In genomic region chr11:20417771-20418170, GRCh38 we compare ENCODE assay signal across 17 cellular contexts. TPM values are rescaled to one million over a fixed set of nuclear protein-coding genes. Genes with fewer than 3 reads are reported as not detected.
DNase-seq lines count a peak whose midpoint lies in the region; ATAC-seq lines count a peak whose summit lies in the region.
"Had no signal": no experiment of that assay in that cellular context is flagged by ENCODE, and none has a peak within 500 bp of the region (broad histone marks: within the 10 kb centered on the region; RNA-seq: fewer than 3 reads in every experiment).

No MANE protein-coding gene starts in this region.

- no peak for DNase-seq in activated CD4-positive, alpha-beta T cell treated with anti-CD3 and anti-CD28 coated beads, Interleukin-2, amount 10 ng/mL, durations not matched to agents 24 days and 14 days
- no peak for DNase-seq in activated CD4-positive, alpha-beta T cell treated with anti-CD3 and anti-CD28 coated beads for 48 hours
- DNase-seq in NCI-H82 treated with DMSO at 0.1 percent for 48 hours (lab: John Stamatoyannopoulos, UW; ENCODE audit: unreplicated experiment), result peak; percentile 23
- DNase-seq in activated T-helper 2 cell treated with anti-CD3 and anti-CD28 coated beads, Interferon-gamma antibody, Interleukin-2, Interleukin-4, amounts not matched to agents 10 μg/mL and 5 μg/mL and 100 μg/mL, durations not matched to agents 14 hours and 24 hours and 36 hours (ENCODE audit: low spot score), result no peak
- DNase-seq in stimulated activated effector memory CD8-positive, alpha-beta T cell treated with anti-CD3 and anti-CD28 coated beads, Interleukin-12 subunit alpha, Interleukin-12 subunit beta, amount 100 ng/mL, for 72 hours (ENCODE audit: low spot score in 2 of 2), result no peak
- no peak for DNase-seq in ecto neural progenitor cell (ENCODE audit: low spot score)
- no peak for DNase-seq in A172 (ENCODE audit: low spot score)
- no peak for DNase-seq in NCI-H774 (lab: John Stamatoyannopoulos, UW)
- DNase-seq: CD4-positive, alpha-beta memory T cell; DMS79 treated with DMSO at 0.1 percent for 48 hours; GF-D8; H7; HFFc6; IMR-90 had no signal

- peak overlapping the region; percentile 41 for H3K27ac Mint-ChIP-seq in activated CD4-positive, alpha-beta T cell treated with anti-CD3 and anti-CD28 coated beads, Interleukin-2, amount 10 ng/mL, durations not matched to agents 24 days and 14 days
- peak overlapping the region; percentile 50 for H3K27ac Mint-ChIP-seq in activated T-helper 2 cell treated with anti-CD3 and anti-CD28 coated beads, Interferon-gamma antibody, Interleukin-2, Interleukin-4, amounts not matched to agents 10 μg/mL and 5 μg/mL and 100 μg/mL, durations not matched to agents 14 hours and 24 hours and 36 hours
- H3K27ac Mint-ChIP-seq in stimulated activated effector memory CD8-positive, alpha-beta T cell treated with anti-CD3 and anti-CD28 coated beads, Interleukin-12 subunit alpha, Interleukin-12 subunit beta, amount 100 ng/mL, for 72 hours, result peak overlapping the region; percentile 38
- H3K27ac Mint-ChIP-seq: CD14-positive monocyte, GM23338, HFFc6 had no signal

- H3K9me3 Mint-ChIP-seq in activated CD4-positive, alpha-beta T cell treated with anti-CD3 and anti-CD28 coated beads, Interleukin-2, amount 10 ng/mL, durations not matched to agents 24 days and 14 days, result no peaks in the 10 kb centered on the region
- no peaks in the 10 kb centered on the region for H3K9me3 Mint-ChIP-seq in activated T-helper 2 cell treated with anti-CD3 and anti-CD28 coated beads, Interferon-gamma antibody, Interleukin-2, Interleukin-4, amounts not matched to agents 10 μg/mL and 5 μg/mL and 100 μg/mL, durations not matched to agents 14 hours and 24 hours and 36 hours
- H3K9me3 Mint-ChIP-seq in stimulated activated effector memory CD8-positive, alpha-beta T cell treated with anti-CD3 and anti-CD28 coated beads, Interleukin-12 subunit alpha, Interleukin-12 subunit beta, amount 100 ng/mL, for 72 hours, result no peaks in the 10 kb centered on the region
- H3K9me3 Mint-ChIP-seq: CD14-positive monocyte; CD4-positive, alpha-beta memory T cell; GM23338; HFFc6 had no signal

- intact Hi-C loops in activated CD4-positive, alpha-beta T cell treated with anti-CD3 and anti-CD28 coated beads, Interleukin-2, amount 10 ng/mL, durations not matched to agents 24 days and 14 days (cut with micrococcal nuclease), result no loop called here
- intact Hi-C loops in activated T-helper 2 cell treated with anti-CD3 and anti-CD28 coated beads, Interferon-gamma antibody, Interleukin-2, Interleukin-4, amounts not matched to agents 10 μg/mL and 5 μg/mL and 100 μg/mL, durations not matched to agents 14 hours and 24 hours and 36 hours (cut with micrococcal nuclease), result no loop called here

- no peak overlapping the region for H3K4me3 Mint-ChIP-seq in activated CD4-positive, alpha-beta T cell treated with anti-CD3 and anti-CD28 coated beads, Interleukin-2, amount 10 ng/mL, durations not matched to agents 24 days and 14 days
- no peak overlapping the region for H3K4me3 Mint-ChIP-seq in activated T-helper 2 cell treated with anti-CD3 and anti-CD28 coated beads, Interferon-gamma antibody, Interleukin-2, Interleukin-4, amounts not matched to agents 10 μg/mL and 5 μg/mL and 100 μg/mL, durations not matched to agents 14 hours and 24 hours and 36 hours (ENCODE audit: low read depth)
- no peak overlapping the region for H3K4me3 Mint-ChIP-seq in stimulated activated effector memory CD8-positive, alpha-beta T cell treated with anti-CD3 and anti-CD28 coated beads, Interleukin-12 subunit alpha, Interleukin-12 subunit beta, amount 100 ng/mL, for 72 hours
- H3K4me3 Mint-ChIP-seq: CD14-positive monocyte; CD4-positive, alpha-beta memory T cell; GM23338; HFFc6 had no signal

- no peaks in the 10 kb centered on the region for H3K27me3 Mint-ChIP-seq in activated CD4-positive, alpha-beta T cell treated with anti-CD3 and anti-CD28 coated beads, Interleukin-2, amount 10 ng/mL, durations not matched to agents 24 days and 14 days
- H3K27me3 Mint-ChIP-seq in activated T-helper 2 cell treated with anti-CD3 and anti-CD28 coated beads, Interferon-gamma antibody, Interleukin-2, Interleukin-4, amounts not matched to agents 10 μg/mL and 5 μg/mL and 100 μg/mL, durations not matched to agents 14 hours and 24 hours and 36 hours (ENCODE audit: low read depth), result no peaks in the 10 kb centered on the region
- H3K27me3 Mint-ChIP-seq: CD4-positive, alpha-beta memory T cell had no signal

- ATAC-seq in stimulated activated effector memory CD8-positive, alpha-beta T cell treated with anti-CD3 and anti-CD28 coated beads, Interleukin-12 subunit alpha, Interleukin-12 subunit beta, amount 100 ng/mL, for 72 hours, result no peak
- ATAC-seq: GM23338, HCT116 had no signal

- peaks cover 65% of the 10 kb centered on the region for H3K36me3 Mint-ChIP-seq in activated CD4-positive, alpha-beta T cell treated with anti-CD3 and anti-CD28 coated beads, Interleukin-2, amount 10 ng/mL, durations not matched to agents 24 days and 14 days (ENCODE audit: low read depth)
- H3K36me3 Mint-ChIP-seq in activated T-helper 2 cell treated with anti-CD3 and anti-CD28 coated beads, Interferon-gamma antibody, Interleukin-2, Interleukin-4, amounts not matched to agents 10 μg/mL and 5 μg/mL and 100 μg/mL, durations not matched to agents 14 hours and 24 hours and 36 hours (ENCODE audit: low read depth), result peaks cover 77% of the 10 kb centered on the region
- peaks cover 74% of the 10 kb centered on the region for H3K36me3 Mint-ChIP-seq in stimulated activated effector memory CD8-positive, alpha-beta T cell treated with anti-CD3 and anti-CD28 coated beads, Interleukin-12 subunit alpha, Interleukin-12 subunit beta, amount 100 ng/mL, for 72 hours

- H3K4me1 Mint-ChIP-seq in activated CD4-positive, alpha-beta T cell treated with anti-CD3 and anti-CD28 coated beads, Interleukin-2, amount 10 ng/mL, durations not matched to agents 24 days and 14 days, result peaks cover 25% of the 10 kb centered on the region
- peaks cover 40% of the 10 kb centered on the region for H3K4me1 Mint-ChIP-seq in activated T-helper 2 cell treated with anti-CD3 and anti-CD28 coated beads, Interferon-gamma antibody, Interleukin-2, Interleukin-4, amounts not matched to agents 10 μg/mL and 5 μg/mL and 100 μg/mL, durations not matched to agents 14 hours and 24 hours and 36 hours (ENCODE audit: low read depth)
- peaks cover 21% of the 10 kb centered on the region for H3K4me1 Mint-ChIP-seq in stimulated activated effector memory CD8-positive, alpha-beta T cell treated with anti-CD3 and anti-CD28 coated beads, Interleukin-12 subunit alpha, Interleukin-12 subunit beta, amount 100 ng/mL, for 72 hours
- H3K4me1 Mint-ChIP-seq: CD14-positive monocyte, GM23338 had no signal

RNA-seq across cellular contexts. Expression of gene PRMT3, which starts 30.3 kb away (rescaled TPM):
- total RNA-seq in activated CD4-positive, alpha-beta T cell treated with anti-CD3 and anti-CD28 coated beads, Interleukin-2, amount 10 ng/mL, durations not matched to agents 24 days and 14 days, result 48.7 and 50.5 TPM in 2 replicates
- 38.3 and 39.2 TPM in 2 replicates for total RNA-seq in activated T-helper 2 cell treated with anti-CD3 and anti-CD28 coated beads, Interferon-gamma antibody, Interleukin-2, Interleukin-4, amounts not matched to agents 10 μg/mL and 5 μg/mL and 100 μg/mL, durations not matched to agents 14 hours and 24 hours and 36 hours
- total RNA-seq in A172 (2014; rRNA removed; shearing (Covaris generic)), result 49.9 and 61.5 TPM in 2 replicates

RNA-seq across cellular contexts. Expression of gene HTATIP2, which starts 54.3 kb away (rescaled TPM):
- 48.3 and 53.9 TPM in 2 replicates for total RNA-seq in activated CD4-positive, alpha-beta T cell treated with anti-CD3 and anti-CD28 coated beads, Interleukin-2, amount 10 ng/mL, durations not matched to agents 24 days and 14 days
- 62.7 and 63.5 TPM in 2 replicates for total RNA-seq in activated T-helper 2 cell treated with anti-CD3 and anti-CD28 coated beads, Interferon-gamma antibody, Interleukin-2, Interleukin-4, amounts not matched to agents 10 μg/mL and 5 μg/mL and 100 μg/mL, durations not matched to agents 14 hours and 24 hours and 36 hours
- total RNA-seq in A172 (2014; rRNA removed; shearing (Covaris generic)), result 29.0 and 36.9 TPM in 2 replicates
